In genomic region chr1:209823143-209824041, GRCh38 we compare ENCODE assay signal across 9 cellular contexts. TPM values are rescaled to one million over a fixed set of nuclear protein-coding genes. Genes with fewer than 3 reads are reported as not detected.
DNase-seq lines count a peak whose midpoint lies in the region; ATAC-seq and TF ChIP-seq lines count a peak whose summit lies in the region.
"Had no signal": no experiment of that assay in that cellular context is flagged by ENCODE, and none has a peak within 500 bp of the region (broad histone marks: within the 10 kb centered on the region; RNA-seq: fewer than 3 reads in every experiment).

No MANE protein-coding gene starts in this region.

- H3K36me3 Mint-ChIP-seq in type B pancreatic cell = no peaks in the 10 kb centered on the region

- peak overlapping the region; percentile 51 for H3K27ac ChIP-seq in brain microvascular endothelial cell

- peak; percentile 27 for DNase-seq in stimulated activated CD4-positive, alpha-beta T cell treated with anti-CD3 and anti-CD28 coated beads, Interleukin-4, amount 100 ng/mL, for 24 hours
- no peak for DNase-seq in stimulated activated CD4-positive, alpha-beta T cell treated with anti-CD3 and anti-CD28 coated beads, Interleukin-2, amount 100 ng/mL, for 48 hours
- DNase-seq in NOMO-1 (lab: John Stamatoyannopoulos, UW; ENCODE audit: unreplicated experiment in 2 of 2) (peak; percentile 54 to 61), brain microvascular endothelial cell (peak; percentile 63), left lobe of liver (ENCODE audit: low spot score) (no peak), type B pancreatic cell (ENCODE audit: extremely low spot score, unreplicated experiment) (no peak)
- DNase-seq in stimulated activated CD4-positive, alpha-beta T cell treated with anti-CD3 and anti-CD28 coated beads, Interleukin-2, amount 100 ng/mL, for 24 hours = no peak

- no peaks in the 10 kb centered on the region for H3K27me3 ChIP-seq in brain microvascular endothelial cell (replicated peaks)

- peaks cover 15% of the 10 kb centered on the region for H3K27me3 Mint-ChIP-seq in type B pancreatic cell

- H3K4me3 ChIP-seq in brain microvascular endothelial cell (ENCODE audit: low read depth, low read length) = peak overlapping the region; percentile 1
- H3K4me3 ChIP-seq: HAP-1 had no signal

- H3K4me1 Mint-ChIP-seq in type B pancreatic cell (ENCODE audit: unreplicated experiment) = peaks cover 42% of the 10 kb centered on the region

- ATAC-seq in HG02981 (IDR thresholded peaks at IDR 0.05; ENCODE audit: unreplicated experiment) = peak; percentile 38
- ATAC-seq in left lobe of liver = peak; percentile 67

- H3K4me3 Mint-ChIP-seq in type B pancreatic cell = no peak overlapping the region

- H3K9me3 Mint-ChIP-seq in type B pancreatic cell = peaks cover 5% of the 10 kb centered on the region

- in situ Hi-C loops in brain microvascular endothelial cell (cut with HindIII; ENCODE audit: low pct_ligation_motif_present, low sequenced_read_pairs) = no loop called here

- TF ChIP-seq CTCF in brain microvascular endothelial cell (IDR thresholded peaks at IDR 0.05; ENCODE audit: low read depth, low read length, missing control alignments) (peak; percentile 71), type B pancreatic cell (conservative IDR thresholded peaks at IDR 0.05) (peak; percentile 87)

- H3K27ac Mint-ChIP-seq in type B pancreatic cell = no peak overlapping the region

- no peaks in the 10 kb centered on the region for H3K36me3 ChIP-seq in brain microvascular endothelial cell (replicated peaks)
- H3K36me3 ChIP-seq: HAP-1 had no signal

RNA-seq across cellular contexts. Expression of gene UTP25, which starts 4.4 kb away (rescaled TPM):
- total RNA-seq in left lobe of liver (3.7 TPM), type B pancreatic cell (ENCODE audit: low replicate concordance) (8.4 and 9.4 TPM in 2 replicates)

RNA-seq across cellular contexts. Expression of gene IRF6, which starts 17.4 kb away (rescaled TPM):
- total RNA-seq in left lobe of liver = 30.0 TPM
- 28.2 and 67.4 TPM in 2 replicates for total RNA-seq in type B pancreatic cell (ENCODE audit: low replicate concordance)

RNA-seq across cellular contexts. Expression of gene C1orf74, which starts 39.0 kb away (rescaled TPM):
- total RNA-seq in left lobe of liver (1.3 TPM), type B pancreatic cell (ENCODE audit: low replicate concordance) (3.6 TPM in 2 replicates)

Comparison
In these comparisons a context has a peak if more than half of its experiments do, and no peak if none do; other contexts are left out.
1. DNase-seq: peak in stimulated activated CD4-positive, alpha-beta T cell treated with anti-CD3 and anti-CD28 coated beads, Interleukin-4, amount 100 ng/mL, for 24 hours (single experiment), NOMO-1 (2 of 2) and brain microvascular endothelial cell (single experiment); none in stimulated activated CD4-positive, alpha-beta T cell treated with anti-CD3 and anti-CD28 coated beads, Interleukin-2, amount 100 ng/mL, for 48 hours (0 of 2), left lobe of liver (single experiment), type B pancreatic cell (single experiment) and stimulated activated CD4-positive, alpha-beta T cell treated with anti-CD3 and anti-CD28 coated beads, Interleukin-2, amount 100 ng/mL, for 24 hours (0 of 2).